Comparison of ENCODE assay signal across 14 cellular contexts in genomic region chr5:142275496-142275895, GRCh38. TPM values are rescaled to one million over a fixed set of nuclear protein-coding genes. Genes with fewer than 3 reads are reported as not detected.
"Had no signal": no experiment of that assay in that cellular context is flagged by ENCODE, and none has a peak within 500 bp of the region (broad histone marks: within the 10 kb centered on the region; RNA-seq: fewer than 3 reads in every experiment).

No MANE protein-coding gene starts in this region.

- H3K36me3 ChIP-seq: prostate gland, spleen had no signal

- H3K9me3 ChIP-seq: body of pancreas, prostate gland, spleen had no signal

- ATAC-seq: body of pancreas; sciatic nerve; stimulated activated naive CD8-positive, alpha-beta T cell treated with anti-CD3 and anti-CD28 coated beads, Interleukin-15, amount 100 ng/mL, for 72 hours had no signal

- H3K27me3 ChIP-seq: body of pancreas, spleen had no signal

- H3K27ac ChIP-seq: body of pancreas, coronary artery, prostate gland, spleen had no signal

- H3K4me3 ChIP-seq: body of pancreas, coronary artery, prostate gland, spleen had no signal

- H3K4me1 ChIP-seq: body of pancreas, prostate gland had no signal

- DNase-seq: activated CD4-positive, alpha-beta T cell treated with anti-CD3 and anti-CD28 coated beads, Interleukin-2, amount 50 U/mL, for 1 hour; activated CD8-positive, alpha-beta memory T cell treated with anti-CD3 and anti-CD28 coated beads for 24 hours; activated naive CD8-positive, alpha-beta T cell treated with anti-CD3 and anti-CD28 coated beads for 36 hours; amygdala; body of pancreas; foreskin fibroblast; head of caudate nucleus; immature natural killer cell; spleen; stimulated activated naive CD8-positive, alpha-beta T cell treated with anti-CD3 and anti-CD28 coated beads, Interleukin-15, amount 100 ng/mL, for 72 hours; SW 1271 had no signal

RNA-seq across cellular contexts. Expression of gene SPRY4, which starts 49.3 kb away (rescaled TPM):
- polyA plus RNA-seq: immature natural killer cell had no signal
